In the genomic region with DNA sequence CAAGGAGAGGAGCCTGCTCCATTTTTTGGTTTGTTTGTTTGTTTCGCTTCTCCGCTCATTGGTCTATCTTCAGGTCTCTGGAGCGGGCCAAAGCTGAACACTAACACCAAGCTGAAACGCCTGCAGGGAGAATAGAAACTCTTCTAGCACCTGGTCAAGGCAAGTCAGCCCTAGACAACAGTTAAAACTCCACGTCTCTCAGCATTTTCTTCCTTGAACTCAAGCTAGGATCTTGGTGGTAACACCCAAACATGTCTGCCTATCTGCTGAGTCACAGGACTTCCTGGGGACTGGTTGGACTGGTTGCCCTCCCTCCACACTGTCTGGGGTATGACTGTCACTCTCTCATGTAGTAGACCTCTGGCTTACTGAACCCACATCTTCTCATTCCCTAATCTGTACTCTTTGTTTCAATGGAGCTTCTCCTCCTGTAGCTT, we compare ENCODE assay signal across 9 cellular contexts. TPM values are rescaled to one million over a fixed set of nuclear protein-coding genes. Genes with fewer than 3 reads are reported as not detected.
DNase-seq lines count a peak whose midpoint lies in the region; ATAC-seq and TF ChIP-seq lines count a peak whose summit lies in the region.
"Had no signal": no experiment of that assay in that cellular context is flagged by ENCODE, and none has a peak within 500 bp of the region (broad histone marks: within the 10 kb centered on the region; RNA-seq: fewer than 3 reads in every experiment).

No MANE protein-coding gene starts in this region.

- H3K4me1 ChIP-seq in CD8-positive, alpha-beta T cell (ENCODE audit: insufficient read depth, low read length) = no peaks in the 10 kb centered on the region
- H3K4me1 ChIP-seq in mesenchymal stem cell (ENCODE audit: control insufficient read depth, insufficient read depth, low read depth, low read length) = peaks cover 2% of the 10 kb centered on the region

- TF ChIP-seq CTCF in CD8-positive, alpha-beta T cell (IDR thresholded peaks at IDR 0.05) = no peak
- TF ChIP-seq CTCF in GM13977 (IDR thresholded peaks at IDR 0.05; ENCODE audit: extremely low read depth, insufficient read depth, missing control alignments) = no peak

- peaks cover 17% of the 10 kb centered on the region for H3K27me3 Mint-ChIP-seq in CD8-positive, alpha-beta T cell (ENCODE audit: low read depth)
- peaks cover 9% of the 10 kb centered on the region for H3K27me3 Mint-ChIP-seq in activated T-helper 17 cell treated with anti-CD3 and anti-CD28 coated beads, Interleukin-2, amount 50 U/mL, for 72 hours

- H2AK5ac ChIP-seq in mesenchymal stem cell (ENCODE audit: low read length, severe bottlenecking) = no peak overlapping the region

- H4K8ac ChIP-seq in mesenchymal stem cell (ENCODE audit: low read length) = no peak overlapping the region

- intact Hi-C loops in CD8-positive, alpha-beta T cell (cut with DNase I, micrococcal nuclease) = no loop called here

- H3K36me3 ChIP-seq in CD8-positive, alpha-beta T cell (ENCODE audit: insufficient read depth, low read length) = no peaks in the 10 kb centered on the region
- H3K36me3 ChIP-seq in mesenchymal stem cell (ENCODE audit: control insufficient read depth in 1 of 2, insufficient read depth in 2 of 2, low read depth in 1 of 2, low read length in 2 of 2) = no peaks in the 10 kb centered on the region

- no peak overlapping the region for H2BK15ac ChIP-seq in mesenchymal stem cell (ENCODE audit: low read depth, poor library complexity, severe bottlenecking)

- no peaks in the 10 kb centered on the region for H3K9me3 ChIP-seq in CD8-positive, alpha-beta T cell (ENCODE audit: low read length)
- H3K9me3 ChIP-seq in mesenchymal stem cell (ENCODE audit: control insufficient read depth, low read length) = no peaks in the 10 kb centered on the region

- no peak overlapping the region for H3K27ac ChIP-seq in CD8-positive, alpha-beta T cell (ENCODE audit: low read depth, low read length)
- H3K27ac ChIP-seq in mesenchymal stem cell (ENCODE audit: low read length, poor library complexity, severe bottlenecking) = no peak overlapping the region

- 82% methylated on average over 5 of the region's 5 CpGs for WGBS in mesenchymal stem cell

- POLR2A ChIA-PET in CD8-positive, alpha-beta T cell (lab: Charles Lee) = no interaction called here

- no peak overlapping the region for H3K4ac ChIP-seq in mesenchymal stem cell (ENCODE audit: low read depth in 1 of 2, low read length in 2 of 2)

- H3K27ac Mint-ChIP-seq in CD8-positive, alpha-beta T cell = no peak overlapping the region
- peak overlapping the region; percentile 10 for H3K27ac Mint-ChIP-seq in activated T-helper 17 cell treated with anti-CD3 and anti-CD28 coated beads, Interleukin-2, amount 50 U/mL, for 72 hours

- H3K4me3 Mint-ChIP-seq in CD8-positive, alpha-beta T cell = no peak overlapping the region
- no peak overlapping the region for H3K4me3 Mint-ChIP-seq in activated T-helper 17 cell treated with anti-CD3 and anti-CD28 coated beads, Interleukin-2, amount 50 U/mL, for 72 hours

- CTCF ChIA-PET in CD8-positive, alpha-beta T cell (lab: Charles Lee) = interaction anchor here (1.3 to 1.7 kb wide), 2 partner anchors 9 to 13 kb away, joined by 5 to 16 read pairs; no protein-coding TSS in a partner anchor

- no peaks in the 10 kb centered on the region for H3K79me1 ChIP-seq in mesenchymal stem cell (replicated peaks; ENCODE audit: low read length, poor library complexity, severe bottlenecking)

- H2AFZ ChIP-seq in mesenchymal stem cell (ENCODE audit: low read depth, low read length) = no peak overlapping the region

- no peak overlapping the region for H2BK5ac ChIP-seq in mesenchymal stem cell (ENCODE audit: low read depth, low read length, poor library complexity, severe bottlenecking)

- no peak overlapping the region for H3K4me3 ChIP-seq in CD8-positive, alpha-beta T cell (ENCODE audit: low read depth, low read length)
- H3K4me3 ChIP-seq in mesenchymal stem cell (ENCODE audit: insufficient read depth in 1 of 2, low read depth in 1 of 2, low read length in 2 of 2) = no peak overlapping the region

- H3K36me3 Mint-ChIP-seq in CD8-positive, alpha-beta T cell = no peaks in the 10 kb centered on the region
- no peaks in the 10 kb centered on the region for H3K36me3 Mint-ChIP-seq in activated T-helper 17 cell treated with anti-CD3 and anti-CD28 coated beads, Interleukin-2, amount 50 U/mL, for 72 hours (ENCODE audit: low read depth)

- in situ Hi-C loops in GM13977 (cut with MboI; ENCODE audit: low pct_unique_long_range_greater_than_20kb, low sequenced_read_pairs, unreplicated experiment) = no loop called here

- H3K9me3 Mint-ChIP-seq in CD8-positive, alpha-beta T cell = no peaks in the 10 kb centered on the region
- H3K9me3 Mint-ChIP-seq in activated T-helper 17 cell treated with anti-CD3 and anti-CD28 coated beads, Interleukin-2, amount 50 U/mL, for 72 hours = no peaks in the 10 kb centered on the region

- H3K18ac ChIP-seq in mesenchymal stem cell (ENCODE audit: low read depth in 1 of 2, low read length in 2 of 2) = peak overlapping the region; percentile 23 to 28

- peak overlapping the region; percentile 45 for H2BK120ac ChIP-seq in mesenchymal stem cell (ENCODE audit: low read depth, low read length)

- no peak overlapping the region for H3K23ac ChIP-seq in mesenchymal stem cell (ENCODE audit: low read length in 2 of 2)

- H3K4me1 Mint-ChIP-seq in CD8-positive, alpha-beta T cell (ENCODE audit: low read depth) = no peaks in the 10 kb centered on the region
- peaks cover 7% of the 10 kb centered on the region for H3K4me1 Mint-ChIP-seq in activated T-helper 17 cell treated with anti-CD3 and anti-CD28 coated beads, Interleukin-2, amount 50 U/mL, for 72 hours

- no peak overlapping the region for H3K9ac ChIP-seq in mesenchymal stem cell (ENCODE audit: low read length)

- peak; percentile 29 for ATAC-seq in CD8-positive, alpha-beta T cell
- ATAC-seq in activated T-helper 17 cell treated with anti-CD3 and anti-CD28 coated beads, Interleukin-2, amount 50 U/mL, for 72 hours (replicated peaks) = peak; percentile 89
- no peak for ATAC-seq in HG03025 (IDR thresholded peaks at IDR 0.05; ENCODE audit: low FRiP score, unreplicated experiment)

- H2BK12ac ChIP-seq in mesenchymal stem cell (ENCODE audit: low read length in 2 of 2) = peak overlapping the region in 1 of 2 experiments; percentile 10

- peak overlapping the region; percentile 5 for H3K4me2 ChIP-seq in mesenchymal stem cell (ENCODE audit: low read length, poor library complexity, severe bottlenecking)

- no peak overlapping the region for H4K91ac ChIP-seq in mesenchymal stem cell (ENCODE audit: low read length)

- H3K14ac ChIP-seq in mesenchymal stem cell (ENCODE audit: low read length in 2 of 2) = no peak overlapping the region

- no peak for DNase-seq in CD8-positive, alpha-beta T cell
- DNase-seq in HT1080 (ENCODE audit: low read depth) (peak; percentile 63), mesenchymal stem cell (peak; percentile 49), GM13977 (ENCODE audit: low spot score) (no peak), DMS 273 treated with DMSO at 0.1 percent for 48 hours (lab: John Stamatoyannopoulos, UW) (no peak)
- DNase-seq in activated CD4-positive, CD25-positive, alpha-beta regulatory T cell treated with anti-CD3 and anti-CD28 coated beads, Interleukin-2, amount 50 U/mL, for 72 hours = no peak
- DNase-seq: right cardiac atrium had no signal

- no peaks in the 10 kb centered on the region for H3K27me3 ChIP-seq in CD8-positive, alpha-beta T cell (ENCODE audit: insufficient read depth, low read length)
- no peaks in the 10 kb centered on the region for H3K27me3 ChIP-seq in mesenchymal stem cell (ENCODE audit: control insufficient read depth in 1 of 2, insufficient read depth in 1 of 2, low read length in 2 of 2)

RNA-seq across cellular contexts. Expression of gene RBFOX2, which starts 23.9 kb away (rescaled TPM):
- total RNA-seq in CD8-positive, alpha-beta T cell = under 1 TPM; 0.79 to 0.94 TPM
- total RNA-seq in HT1080 (2014; rRNA removed; shearing (Covaris generic)) = 87.3 and 97.4 TPM in 2 replicates
- polyA plus RNA-seq in HT1080 (2015; cell fraction: cytosol; rRNA removed) = 58.6 and 74.5 TPM in 2 replicates
- 88.5 and 93.6 TPM in 2 replicates for polyA plus RNA-seq in HT1080 (2015; cell fraction: nucleus; rRNA removed)
- total RNA-seq in activated T-helper 17 cell treated with anti-CD3 and anti-CD28 coated beads, Interleukin-2, amount 50 U/mL, for 72 hours = 1 to 10 TPM; 4.0 to 4.3 TPM
- polyA plus RNA-seq in mesenchymal stem cell (2013, experiment 1 of 2) = 115 TPM
- polyA plus RNA-seq in mesenchymal stem cell (2013, experiment 2 of 2) = 114 TPM

Comparison
In these comparisons a context has a peak if more than half of its experiments do, and no peak if none do; other contexts are left out.
1. DNase-seq: peak in HT1080 (single experiment) and mesenchymal stem cell (single experiment); none in CD8-positive, alpha-beta T cell (0 of 7), GM13977 (single experiment), DMS 273 treated with DMSO at 0.1 percent for 48 hours (single experiment) and activated CD4-positive, CD25-positive, alpha-beta regulatory T cell treated with anti-CD3 and anti-CD28 coated beads, Interleukin-2, amount 50 U/mL, for 72 hours (single experiment).
2. RNA of gene RBFOX2, which starts 23.9 kb away (total RNA-seq): 87.3 to 97.4 TPM in HT1080; 4.0 to 4.3 TPM in activated T-helper 17 cell treated with anti-CD3 and anti-CD28 coated beads, Interleukin-2, amount 50 U/mL, for 72 hours and 0.79 to 0.94 TPM in CD8-positive, alpha-beta T cell; every median in the first group is over 10 times any median in the second.